ENCODE assay signal across 8 cellular contexts in the genomic region with DNA sequence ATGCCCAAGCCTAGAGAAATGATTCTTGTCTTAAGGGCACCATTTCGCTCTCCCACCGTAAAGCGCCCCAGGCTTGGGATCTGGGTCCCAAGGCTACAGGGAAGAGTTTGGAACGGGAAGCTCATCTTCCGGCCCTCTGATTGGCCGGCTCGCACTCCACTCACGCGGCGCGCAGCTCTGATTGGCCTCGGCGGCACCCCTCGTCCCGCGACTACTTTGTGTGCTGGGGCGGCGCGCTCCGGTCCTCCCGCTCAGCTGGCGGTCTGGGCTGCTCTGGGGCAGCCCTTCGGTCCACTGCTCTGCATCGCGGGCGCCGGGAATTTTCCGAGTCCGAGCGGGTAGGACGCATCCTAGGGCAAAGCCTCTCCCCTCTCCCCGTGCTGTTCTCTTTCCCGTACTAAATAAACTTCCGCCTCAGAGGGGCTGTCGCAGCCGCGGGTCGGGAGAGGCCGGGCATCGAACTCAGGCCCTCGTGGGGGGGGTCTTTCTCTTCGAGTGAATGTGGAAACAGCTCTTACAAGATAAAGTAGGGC. TPM values are rescaled to one million over a fixed set of nuclear protein-coding genes. Genes with fewer than 3 reads are reported as not detected.
A peak's percentile ranks its signal among the peaks of the same experiment; 100 is the strongest.
DNase-seq lines count a peak whose midpoint lies in the region; ATAC-seq and TF ChIP-seq lines count a peak whose summit lies in the region.

No MANE protein-coding gene starts in this region.

- TF ChIP-seq CTCF in foreskin fibroblast (IDR thresholded peaks at IDR 0.05; ENCODE audit: low read depth, low read length) (no peak), neural progenitor cell (IDR thresholded peaks at IDR 0.05) (no peak)

- peaks cover 45% of the 10 kb centered on the region for H3K79me2 ChIP-seq in neural progenitor cell (ENCODE audit: low read depth)

- peaks cover 27% of the 10 kb centered on the region for H3F3A ChIP-seq in neural progenitor cell (ENCODE audit: low read depth)

- peaks cover 21% of the 10 kb centered on the region for H3K4me1 ChIP-seq in neural progenitor cell
- H3K4me1 ChIP-seq in stomach smooth muscle (ENCODE audit: control insufficient read depth, insufficient read depth, low read length) = peaks cover 2% of the 10 kb centered on the region

- no peaks in the 10 kb centered on the region for H3K27me3 ChIP-seq in neural progenitor cell
- no peaks in the 10 kb centered on the region for H3K27me3 ChIP-seq in stomach smooth muscle (ENCODE audit: control insufficient read depth in 1 of 2, insufficient read depth in 2 of 2, low read length in 2 of 2)

- DNase-seq in Daoy (ENCODE audit: low read depth) (peak; percentile 98), Kasumi-1 (lab: John Stamatoyannopoulos, UW) (peak; percentile 90 to 93), activated gamma-delta T cell treated with Interleukin-2 at 50 U/mL for 16 hours (peak; percentile 76), foreskin fibroblast (peak; percentile 92 to 98), neural progenitor cell (ENCODE audit: low spot score) (peak; percentile 96)

- H2AFZ ChIP-seq in neural progenitor cell (replicated peaks) = peak overlapping the region; percentile 74

- peak; percentile 47 for TF ChIP-seq POLR2A in Raji (IDR thresholded peaks at IDR 0.05; ENCODE audit: insufficient read depth, low read depth, low read length)

- ATAC-seq in GM21825 (IDR thresholded peaks at IDR 0.05; ENCODE audit: unreplicated experiment) = peak; percentile 56

- peaks cover 30% of the 10 kb centered on the region for H3K4me1 Mint-ChIP-seq in neural progenitor cell

- H3K27me3 Mint-ChIP-seq in neural progenitor cell (ENCODE audit: insufficient read depth, low read depth) = peaks cover 4% of the 10 kb centered on the region

- peak overlapping the region; percentile 98 for H3K27ac Mint-ChIP-seq in neural progenitor cell

- H3K27ac ChIP-seq in neural progenitor cell (peak overlapping the region; percentile 93), stomach smooth muscle (ENCODE audit: low read length) (peak overlapping the region; percentile 94)

- peak overlapping the region; percentile 67 for H3K9ac ChIP-seq in neural progenitor cell
- H3K9ac ChIP-seq in stomach smooth muscle (ENCODE audit: low read length in 2 of 2) = peak overlapping the region; percentile 90 to 91

- H4K20me1 ChIP-seq in neural progenitor cell (ENCODE audit: low read depth) = peaks cover 24% of the 10 kb centered on the region

- no peaks in the 10 kb centered on the region for H3K9me3 ChIP-seq in neural progenitor cell (ENCODE audit: low read depth)
- H3K9me3 ChIP-seq in stomach smooth muscle (ENCODE audit: control insufficient read depth in 2 of 2, low read length in 2 of 2) = no peaks in the 10 kb centered on the region

- H3K9me3 Mint-ChIP-seq in neural progenitor cell = no peaks in the 10 kb centered on the region

- H3K36me3 ChIP-seq in neural progenitor cell = no peaks in the 10 kb centered on the region
- no peaks in the 10 kb centered on the region for H3K36me3 ChIP-seq in stomach smooth muscle (ENCODE audit: control insufficient read depth in 2 of 2, insufficient read depth in 2 of 2, low read length in 2 of 2)

- peak overlapping the region; percentile 97 for H3K4me2 ChIP-seq in neural progenitor cell

- H3K4me3 Mint-ChIP-seq in neural progenitor cell = peak overlapping the region; percentile 92

- peak overlapping the region; percentile 80 to 85 for H3K4me3 ChIP-seq in foreskin fibroblast (ENCODE audit: low read depth in 1 of 2, low read length in 2 of 2)
- H3K4me3 ChIP-seq in neural progenitor cell = peak overlapping the region; percentile 98
- H3K4me3 ChIP-seq in stomach smooth muscle (ENCODE audit: low read length in 2 of 2) = peak overlapping the region; percentile 84 to 92

- H3K36me3 Mint-ChIP-seq in neural progenitor cell = no peaks in the 10 kb centered on the region

RNA-seq across cellular contexts. Expression of gene FUT8, which starts 0.8 kb away (rescaled TPM):
- 90.6 and 103 TPM in 2 replicates for total RNA-seq in Daoy (2014; rRNA removed; shearing (Covaris generic))
- total RNA-seq in neural progenitor cell (ENCODE audit: low replicate concordance) = 112 and 131 TPM in 2 replicates

Comparison
In these comparisons a context has a peak if more than half of its experiments do, and no peak if none do; other contexts are left out.
1. Peak in every context shown above with its lines: DNase-seq, ATAC-seq, H3K4me3 ChIP-seq and H3K27ac ChIP-seq.